Comparison of ENCODE assay signal across 1 cellular context in the genomic region with DNA sequence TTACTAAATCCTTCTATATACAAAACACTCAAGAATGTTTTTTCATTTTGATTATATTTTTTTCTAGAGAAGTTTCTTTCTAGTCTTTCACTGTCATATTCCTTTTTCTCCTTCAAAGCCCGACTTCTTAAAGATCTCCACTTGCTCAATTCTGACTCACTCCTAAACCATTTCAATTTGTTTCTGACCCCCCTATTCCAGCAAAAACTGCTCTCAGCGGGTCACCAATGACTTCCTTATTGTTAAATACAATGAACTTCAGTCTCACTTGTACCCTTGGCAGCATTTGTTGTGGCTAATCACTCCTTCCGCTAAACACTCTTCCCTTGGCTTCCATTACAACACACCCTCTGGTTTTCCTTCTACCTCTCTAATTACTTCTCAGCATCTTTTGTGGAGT.
A peak's percentile ranks its signal among the peaks of the same experiment; 100 is the strongest.
TF ChIP-seq lines count a peak whose summit lies in the region.

No MANE protein-coding gene starts in this region.

TF ChIP-seq in HCT116, 20 proteins besides CTCF, POLR2A, EP300 and RAD21:
- TF ChIP-seq, protein P1, sequence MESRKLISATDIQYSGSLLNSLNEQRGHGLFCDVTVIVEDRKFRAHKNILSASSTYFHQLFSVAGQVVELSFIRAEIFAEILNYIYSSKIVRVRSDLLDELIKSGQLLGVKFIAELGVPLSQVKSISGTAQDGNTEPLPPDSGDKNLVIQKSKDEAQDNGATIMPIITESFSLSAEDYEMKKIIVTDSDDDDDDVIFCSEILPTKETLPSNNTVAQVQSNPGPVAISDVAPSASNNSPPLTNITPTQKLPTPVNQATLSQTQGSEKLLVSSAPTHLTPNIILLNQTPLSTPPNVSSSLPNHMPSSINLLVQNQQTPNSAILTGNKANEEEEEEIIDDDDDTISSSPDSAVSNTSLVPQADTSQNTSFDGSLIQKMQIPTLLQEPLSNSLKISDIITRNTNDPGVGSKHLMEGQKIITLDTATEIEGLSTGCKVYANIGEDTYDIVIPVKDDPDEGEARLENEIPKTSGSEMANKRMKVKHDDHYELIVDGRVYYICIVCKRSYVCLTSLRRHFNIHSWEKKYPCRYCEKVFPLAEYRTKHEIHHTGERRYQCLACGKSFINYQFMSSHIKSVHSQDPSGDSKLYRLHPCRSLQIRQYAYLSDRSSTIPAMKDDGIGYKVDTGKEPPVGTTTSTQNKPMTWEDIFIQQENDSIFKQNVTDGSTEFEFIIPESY (IDR thresholded peaks at IDR 0.05; ENCODE audit: extremely low read depth, insufficient replicate concordance, low read length): no peak
- TF ChIP-seq SRF (IDR thresholded peaks at IDR 0.05; ENCODE audit: low read depth) (no peak; the same call in 1 of the 2 replicates), ZNF274 (IDR thresholded peaks at IDR 0.05; ENCODE audit: low read depth, low read length) (no peak), TCF7L2 (IDR thresholded peaks at IDR 0.05; ENCODE audit: borderline replicate concordance, extremely low read depth, insufficient read depth, insufficient read length) (no peak), SP1 (IDR thresholded peaks at IDR 0.05; ENCODE audit: low read depth) (peak; percentile 89), EZH2 (IDR thresholded peaks at IDR 0.05) (no peak), YY1 (IDR thresholded peaks at IDR 0.05; ENCODE audit: extremely low read depth, insufficient replicate concordance, low read depth, low read length) (peak; percentile 33), ZFX (IDR thresholded peaks at IDR 0.05) (no peak), POLR2AphosphoS5 (IDR thresholded peaks at IDR 0.05; ENCODE audit: low read depth, low read length) (no peak), CBX3 (IDR thresholded peaks at IDR 0.05; ENCODE audit: low read depth) (peak; percentile 84), EGR1 (IDR thresholded peaks at IDR 0.05; ENCODE audit: low read depth) (no peak), FOSL1 (IDR thresholded peaks at IDR 0.05; ENCODE audit: low read depth) (peak; percentile 84), CEBPB (IDR thresholded peaks at IDR 0.05; ENCODE audit: low read depth) (peak; percentile 93), EZH2phosphoT487 (IDR thresholded peaks at IDR 0.05; ENCODE audit: borderline replicate concordance) (no peak), SIN3A (IDR thresholded peaks at IDR 0.05; ENCODE audit: low read depth) (peak; percentile 32; the same call in 1 of the 2 replicates), JUND (IDR thresholded peaks at IDR 0.05) (peak; percentile 94), ELF1 (IDR thresholded peaks at IDR 0.05; ENCODE audit: borderline replicate concordance, low read depth) (peak; percentile 44)
- TF ChIP-seq, protein P2, sequence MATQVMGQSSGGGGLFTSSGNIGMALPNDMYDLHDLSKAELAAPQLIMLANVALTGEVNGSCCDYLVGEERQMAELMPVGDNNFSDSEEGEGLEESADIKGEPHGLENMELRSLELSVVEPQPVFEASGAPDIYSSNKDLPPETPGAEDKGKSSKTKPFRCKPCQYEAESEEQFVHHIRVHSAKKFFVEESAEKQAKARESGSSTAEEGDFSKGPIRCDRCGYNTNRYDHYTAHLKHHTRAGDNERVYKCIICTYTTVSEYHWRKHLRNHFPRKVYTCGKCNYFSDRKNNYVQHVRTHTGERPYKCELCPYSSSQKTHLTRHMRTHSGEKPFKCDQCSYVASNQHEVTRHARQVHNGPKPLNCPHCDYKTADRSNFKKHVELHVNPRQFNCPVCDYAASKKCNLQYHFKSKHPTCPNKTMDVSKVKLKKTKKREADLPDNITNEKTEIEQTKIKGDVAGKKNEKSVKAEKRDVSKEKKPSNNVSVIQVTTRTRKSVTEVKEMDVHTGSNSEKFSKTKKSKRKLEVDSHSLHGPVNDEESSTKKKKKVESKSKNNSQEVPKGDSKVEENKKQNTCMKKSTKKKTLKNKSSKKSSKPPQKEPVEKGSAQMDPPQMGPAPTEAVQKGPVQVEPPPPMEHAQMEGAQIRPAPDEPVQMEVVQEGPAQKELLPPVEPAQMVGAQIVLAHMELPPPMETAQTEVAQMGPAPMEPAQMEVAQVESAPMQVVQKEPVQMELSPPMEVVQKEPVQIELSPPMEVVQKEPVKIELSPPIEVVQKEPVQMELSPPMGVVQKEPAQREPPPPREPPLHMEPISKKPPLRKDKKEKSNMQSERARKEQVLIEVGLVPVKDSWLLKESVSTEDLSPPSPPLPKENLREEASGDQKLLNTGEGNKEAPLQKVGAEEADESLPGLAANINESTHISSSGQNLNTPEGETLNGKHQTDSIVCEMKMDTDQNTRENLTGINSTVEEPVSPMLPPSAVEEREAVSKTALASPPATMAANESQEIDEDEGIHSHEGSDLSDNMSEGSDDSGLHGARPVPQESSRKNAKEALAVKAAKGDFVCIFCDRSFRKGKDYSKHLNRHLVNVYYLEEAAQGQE (IDR thresholded peaks at IDR 0.05; ENCODE audit: low read depth): no peak
- TF ChIP-seq, protein P3, sequence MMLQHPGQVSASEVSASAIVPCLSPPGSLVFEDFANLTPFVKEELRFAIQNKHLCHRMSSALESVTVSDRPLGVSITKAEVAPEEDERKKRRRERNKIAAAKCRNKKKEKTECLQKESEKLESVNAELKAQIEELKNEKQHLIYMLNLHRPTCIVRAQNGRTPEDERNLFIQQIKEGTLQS (IDR thresholded peaks at IDR 0.05): 0 out of 2 replicates have a peak, but pooled peaks have one; percentile 23
- TF ChIP-seq, protein P4, sequence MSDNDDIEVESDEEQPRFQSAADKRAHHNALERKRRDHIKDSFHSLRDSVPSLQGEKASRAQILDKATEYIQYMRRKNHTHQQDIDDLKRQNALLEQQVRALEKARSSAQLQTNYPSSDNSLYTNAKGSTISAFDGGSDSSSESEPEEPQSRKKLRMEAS (IDR thresholded peaks at IDR 0.05): peak; percentile 37; the same call in 1 of the 2 replicates
